ENCODE assay signal across 27 cellular contexts in the genomic region with DNA sequence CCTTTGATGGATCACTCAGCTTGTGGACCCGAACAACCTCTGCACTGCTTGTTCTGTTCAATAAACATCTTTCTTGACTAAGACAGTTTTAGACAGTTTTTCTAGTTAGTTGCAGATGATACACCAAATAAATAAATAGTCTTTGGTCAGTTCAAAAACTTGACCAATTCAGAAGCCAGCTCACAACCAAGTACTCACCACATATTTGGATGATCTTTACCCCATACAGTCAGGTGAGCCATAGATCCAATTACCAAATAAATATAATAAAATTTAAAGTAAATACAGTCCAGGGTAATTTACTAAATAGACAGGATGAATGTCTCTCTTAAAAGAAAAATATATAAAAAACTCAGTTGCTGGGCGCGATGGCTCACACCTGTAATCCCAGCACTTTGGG. TPM values are rescaled to one million over a fixed set of nuclear protein-coding genes. Genes with fewer than 3 reads are reported as not detected.
"Had no signal": no experiment of that assay in that cellular context is flagged by ENCODE, and none has a peak within 500 bp of the region (broad histone marks: within the 10 kb centered on the region; RNA-seq: fewer than 3 reads in every experiment).

No MANE protein-coding gene starts in this region.

- H3K27me3 ChIP-seq: esophagus squamous epithelium, heart right ventricle, left lung, neural progenitor cell, suprapubic skin, transverse colon, upper lobe of right lung, uterus had no signal

- H3K9ac ChIP-seq: neural progenitor cell, parathyroid adenoma had no signal

- H3K4me3 ChIP-seq: esophagus squamous epithelium, heart right ventricle, left lung, mucosa of descending colon, neural progenitor cell, smooth muscle cell, suprapubic skin, transverse colon, upper lobe of right lung, uterus had no signal

- H2AFZ ChIP-seq: neural progenitor cell, parathyroid adenoma had no signal

- H3K4me2 ChIP-seq: neural progenitor cell, smooth muscle cell had no signal

- H3K4me1 ChIP-seq: esophagus squamous epithelium, heart right ventricle, left lung, neural progenitor cell, parathyroid adenoma, suprapubic skin, transverse colon, upper lobe of right lung, uterus had no signal

- ATAC-seq: heart right ventricle; left cardiac atrium; left lung; mucosa of descending colon; sciatic nerve; stimulated activated naive CD8-positive, alpha-beta T cell treated with anti-CD3 and anti-CD28 coated beads, Interleukin-15, amount 100 ng/mL, for 72 hours; upper lobe of right lung had no signal

- DNase-seq: dermis blood vessel endothelial cell; effector memory CD4-positive, alpha-beta T cell; erythroblast; esophagus squamous epithelium; foreskin melanocyte; glutamatergic neuron; heart right ventricle; hippocampal formation; left cardiac atrium; mesenchymal stem cell; mucosa of descending colon; naive B cell; stimulated activated CD4-positive, alpha-beta T cell treated with anti-CD3 and anti-CD28 coated beads, Interleukin-12 subunit alpha, Interleukin-12 subunit beta, amount 100 ng/mL, for 4 hours; stimulated activated CD4-positive, alpha-beta T cell treated with anti-CD3 and anti-CD28 coated beads, Interleukin-1b, Interleukin-23, amount 100 ng/mL, for 48 hours; stimulated activated CD4-positive, alpha-beta T cell treated with anti-CD3 and anti-CD28 coated beads, Interleukin-4, amount 100 ng/mL, for 1 hour; stimulated activated CD8-positive, alpha-beta memory T cell treated with anti-CD3 and anti-CD28 coated beads, Interleukin-4, amount 100 ng/mL, for 48 hours; stimulated activated naive CD4-positive, alpha-beta T cell; stimulated activated naive CD8-positive, alpha-beta T cell treated with anti-CD3 and anti-CD28 coated beads, Interleukin-15, amount 100 ng/mL, for 72 hours; transverse colon; upper lobe of right lung; uterus had no signal

- H3K36me3 ChIP-seq: esophagus squamous epithelium, heart right ventricle, left lung, neural progenitor cell, suprapubic skin, transverse colon, upper lobe of right lung, uterus had no signal

- H3K79me2 ChIP-seq: parathyroid adenoma had no signal

- H3K27ac ChIP-seq: esophagus squamous epithelium, heart right ventricle, left lung, neural progenitor cell, parathyroid adenoma, suprapubic skin, transverse colon, upper lobe of right lung, uterus had no signal

- H3K9me3 ChIP-seq: esophagus squamous epithelium, heart right ventricle, left lung, mucosa of descending colon, suprapubic skin, transverse colon, upper lobe of right lung, uterus had no signal

RNA-seq across cellular contexts. Expression of a gene that starts 18.2 kb away (rescaled TPM):
- total RNA-seq: smooth muscle cell had no signal
- polyA plus RNA-seq: smooth muscle cell had no signal
